ENCODE assay signal across 11 cellular contexts in genomic region chr15:70902105-70902504, GRCh38. TPM values are rescaled to one million over a fixed set of nuclear protein-coding genes. Genes with fewer than 3 reads are reported as not detected.
DNase-seq lines count a peak whose midpoint lies in the region; ATAC-seq and TF ChIP-seq lines count a peak whose summit lies in the region.
"Had no signal": no experiment of that assay in that cellular context is flagged by ENCODE, and none has a peak within 500 bp of the region (broad histone marks: within the 10 kb centered on the region; RNA-seq: fewer than 3 reads in every experiment).

No MANE protein-coding gene starts in this region.

- intact Hi-C loops in Caco-2 (cut with micrococcal nuclease; ENCODE audit: unreplicated experiment) (no loop called here), colonic mucosa (cut with DNase I) (no loop called here), mucosa of descending colon (cut with DNase I, micrococcal nuclease) (no loop called here), left ventricle myocardium inferior (cut with micrococcal nuclease) (no loop called here), Right ventricle myocardium inferior (cut with DNase I) (no loop called here), ascending aorta (cut with DNase I) (no loop called here)

- POLR2A ChIA-PET in Caco-2 (lab: Charles Lee), result no interaction called here

- CTCF ChIA-PET in Caco-2 (lab: Charles Lee), result no interaction called here

- no peaks in the 10 kb centered on the region for H3K36me3 Mint-ChIP-seq in Caco-2 (ENCODE audit: insufficient read depth, unreplicated experiment)

- BruUV-seq in Caco-2 (replicated peaks; lab: Mats Ljungman, UMichigan), result no TSS peak

- no peak overlapping the region for H3K27ac Mint-ChIP-seq in Caco-2 (ENCODE audit: unreplicated experiment)

- no peaks in the 10 kb centered on the region for H3K36me3 ChIP-seq in Caco-2 (ENCODE audit: control insufficient read depth, insufficient read depth, low read length)
- no peaks in the 10 kb centered on the region for H3K36me3 ChIP-seq in colonic mucosa
- no peaks in the 10 kb centered on the region for H3K36me3 ChIP-seq in mucosa of descending colon (ENCODE audit: low read depth)
- H3K36me3 ChIP-seq in left ventricle myocardium inferior, result peaks cover 32% of the 10 kb centered on the region
- peaks cover 0 to 10% of the 10 kb centered on the region in 2 donors for H3K36me3 ChIP-seq in ascending aorta

- peaks cover 19% of the 10 kb centered on the region for H3K9me3 Mint-ChIP-seq in Caco-2 (ENCODE audit: unreplicated experiment)

- ATAC-seq in mucosa of descending colon, result peak; percentile 97
- no peak for ATAC-seq in Right ventricle myocardium inferior

- no peak overlapping the region for H3K4me3 Mint-ChIP-seq in Caco-2 (ENCODE audit: unreplicated experiment)

- H3K9ac ChIP-seq in colonic mucosa (ENCODE audit: low read depth in 2 of 2, low read length in 2 of 2), result no peak overlapping the region

- H3K4me3 ChIP-seq in Caco-2 (ENCODE audit: low read depth, low read length) (no peak overlapping the region), colonic mucosa (no peak overlapping the region), mucosa of descending colon (no peak overlapping the region), left ventricle myocardium inferior (no peak overlapping the region), ascending aorta (no peak overlapping the region)
- H3K4me3 ChIP-seq: right atrium auricular region had no signal

- no peaks in the 10 kb centered on the region for H3K27me3 Mint-ChIP-seq in Caco-2 (ENCODE audit: insufficient read depth, unreplicated experiment)

- H3K4me1 Mint-ChIP-seq in Caco-2 (ENCODE audit: low read depth, unreplicated experiment), result peaks cover 20% of the 10 kb centered on the region

- H3K27ac ChIP-seq in colonic mucosa, result peak overlapping the region; percentile 17
- H3K27ac ChIP-seq in left ventricle myocardium inferior (replicated peaks), result no peak overlapping the region
- H3K27ac ChIP-seq in ascending aorta, result no peak overlapping the region
- H3K27ac ChIP-seq: right atrium auricular region had no signal

- H3K27me3 ChIP-seq in Caco-2 (replicated peaks; ENCODE audit: control insufficient read depth, insufficient read depth, low read length) (no peaks in the 10 kb centered on the region), colonic mucosa (no peaks in the 10 kb centered on the region), left ventricle myocardium inferior (ENCODE audit: low read depth) (no peaks in the 10 kb centered on the region), ascending aorta (no peaks in the 10 kb centered on the region)
- H3K27me3 ChIP-seq: right atrium auricular region had no signal

- TF ChIP-seq CTCF in Caco-2 (IDR thresholded peaks at IDR 0.05; ENCODE audit: insufficient read depth in 1 of 2, low read depth in 1 of 2, low read length in 1 of 2, severe bottlenecking in 1 of 2, unreplicated experiment in 1 of 2) (no peak), colonic mucosa (IDR thresholded peaks at IDR 0.05) (no peak), mucosa of descending colon (IDR thresholded peaks at IDR 0.05) (no peak), left ventricle myocardium inferior (IDR thresholded peaks at IDR 0.05; ENCODE audit: borderline replicate concordance) (no peak), ascending aorta (IDR thresholded peaks at IDR 0.05) (no peak)

- H3K4me1 ChIP-seq in Caco-2 (peaks cover 15% of the 10 kb centered on the region), colonic mucosa (no peaks in the 10 kb centered on the region), mucosa of descending colon (ENCODE audit: low read depth) (no peaks in the 10 kb centered on the region), left ventricle myocardium inferior (no peaks in the 10 kb centered on the region), ascending aorta (no peaks in the 10 kb centered on the region)
- H3K4me1 ChIP-seq: right atrium auricular region had no signal

- DNase-seq in Caco-2, result peak; percentile 27 to 44
- peak; percentile 84 for DNase-seq in M059J (ENCODE audit: low read depth)
- DNase-seq in colonic mucosa, result peak; percentile 31
- DNase-seq in mucosa of descending colon, result peak in 1 of 3 donors; percentile 9
- no peak for DNase-seq in left ventricle myocardium inferior
- no peak for DNase-seq in stimulated activated naive CD4-positive, alpha-beta T cell (lab: John Stamatoyannopoulos, UW)
- DNase-seq in Right ventricle myocardium inferior (ENCODE audit: missing footprints), result no peak
- no peak for DNase-seq in ascending aorta (ENCODE audit: low spot score in 2 of 2)
- DNase-seq: central memory CD4-positive, alpha-beta T cell; H7 had no signal

- H3K9me3 ChIP-seq in Caco-2 (peaks cover 3% of the 10 kb centered on the region; the same call in 1 of the 2 replicates), colonic mucosa (no peaks in the 10 kb centered on the region), mucosa of descending colon (peaks cover under 1% of the 10 kb centered on the region), left ventricle myocardium inferior (replicated peaks) (no peaks in the 10 kb centered on the region), ascending aorta (no peaks in the 10 kb centered on the region)

RNA-seq across cellular contexts. Expression of gene LRRC49, which starts 9.5 kb away (rescaled TPM):
- total RNA-seq in Caco-2 (2022) (0.82 and 2.1 TPM in 2 replicates), colonic mucosa (1 to 10 TPM; 2.4 to 2.8 TPM), mucosa of descending colon (1 to 10 TPM; 2.7 to 5.7 (median 4.7) TPM), left ventricle myocardium inferior (86.6 TPM), Right ventricle myocardium inferior (70.9 TPM), ascending aorta (23.1 TPM)
- 6.5 and 8.1 TPM in 2 replicates for total RNA-seq in M059J (2014; rRNA removed; shearing (Covaris generic))

RNA-seq across cellular contexts. Expression of gene THAP10, which starts 9.9 kb away (rescaled TPM):
- total RNA-seq in Caco-2 (2022), result 1.7 and 1.9 TPM in 2 replicates
- 4.5 and 6.6 TPM in 2 replicates for total RNA-seq in M059J (2014; rRNA removed; shearing (Covaris generic))
- total RNA-seq in colonic mucosa, result 1 to 10 TPM; 2.3 to 5.0 TPM
- total RNA-seq in mucosa of descending colon, result 1 to 10 TPM; 1.2 to 2.7 (median 1.6) TPM
- 5.6 TPM for total RNA-seq in left ventricle myocardium inferior
- total RNA-seq in Right ventricle myocardium inferior, result 3.7 TPM
- 3.1 TPM for total RNA-seq in ascending aorta

RNA-seq across cellular contexts. Expression of gene LARP6, which starts 48.1 kb away (rescaled TPM):
- 19.7 and 19.8 TPM in 2 replicates for total RNA-seq in Caco-2 (2022)
- 28.2 and 58.3 TPM in 2 replicates for total RNA-seq in M059J (2014; rRNA removed; shearing (Covaris generic))
- total RNA-seq in colonic mucosa, result 1 to 10 TPM in 1 of 2 donors, under 1 TPM in 1; 0.49 to 3.5 TPM
- 10 to 100 TPM in 1 of 3 donors, 1 to 10 TPM in 1, under 1 TPM in 1; 0.55 to 24.8 (median 3.8) TPM for total RNA-seq in mucosa of descending colon
- total RNA-seq in left ventricle myocardium inferior, result 50.6 TPM
- 55.7 TPM for total RNA-seq in Right ventricle myocardium inferior
- 18.7 TPM for total RNA-seq in ascending aorta

Comparison
In these comparisons a context has a peak if more than half of its experiments do, and no peak if none do; other contexts are left out.
1. DNase-seq: peak in Caco-2 (2 of 2), M059J (single experiment) and colonic mucosa (single experiment); none in left ventricle myocardium inferior (single experiment), stimulated activated naive CD4-positive, alpha-beta T cell (0 of 6), Right ventricle myocardium inferior (single experiment) and ascending aorta (0 of 2).